Comparison of ENCODE assay signal across 24 cellular contexts in genomic region chr3:49498239-49498638, GRCh38. TPM values are rescaled to one million over a fixed set of nuclear protein-coding genes. Genes with fewer than 3 reads are reported as not detected.
DNase-seq lines count a peak whose midpoint lies in the region; ATAC-seq, FAIRE-seq and TF ChIP-seq lines count a peak whose summit lies in the region.
"Had no signal": no experiment of that assay in that cellular context is flagged by ENCODE, and none has a peak within 500 bp of the region (broad histone marks: within the 10 kb centered on the region; RNA-seq: fewer than 3 reads in every experiment).

No MANE protein-coding gene starts in this region.

- no peak for TF ChIP-seq CTCF in endodermal cell (conservative IDR thresholded peaks at IDR 0.05)
- no peak for TF ChIP-seq CTCF in mesothelial cell of epicardium (IDR thresholded peaks at IDR 0.05; ENCODE audit: unreplicated experiment)
- TF ChIP-seq CTCF in stomach (IDR thresholded peaks at IDR 0.05) = no peak

- in situ Hi-C loops in ACHN (cut with HindIII; ENCODE audit: low pct_ligation_motif_present, low pct_unique_long_range_greater_than_20kb, low sequenced_read_pairs) = no loop called here

- H3K36me3 ChIP-seq in endodermal cell (ENCODE audit: control insufficient read depth, insufficient read depth, low read length) (peaks cover 24% of the 10 kb centered on the region), stomach (peaks cover 0 to 9% (median 5%) of the 10 kb centered on the region in 4 donors)
- H3K36me3 ChIP-seq: neutrophil had no signal

- H3K4me1 ChIP-seq in endodermal cell (ENCODE audit: control insufficient read depth, insufficient read depth, low read length) (no peaks in the 10 kb centered on the region), stomach (peaks cover 39 to 67% (median 55%) of the 10 kb centered on the region in 4 donors)

- 93 to 100% methylated on average over 1 of the region's 1 CpG for WGBS in endodermal cell (ENCODE audit: insufficient coverage in 1 of 2, insufficient read length in 1 of 2), 2 experiments
- WGBS in stomach, 5 donors = 25 to 64% (median 48%) methylated on average over 1 of the region's 1 CpG

- no peak overlapping the region for H3K27ac ChIP-seq in endodermal cell (ENCODE audit: low read depth, low read length)
- peak overlapping the region in 4 of 5 donors; percentile 2 to 64 (median 26) for H3K27ac ChIP-seq in stomach
- H3K27ac ChIP-seq: lower lobe of right lung, neutrophil had no signal

- no peak overlapping the region for H3K4me3 Mint-ChIP-seq in endodermal cell
- H3K4me3 Mint-ChIP-seq in mesothelial cell of epicardium = no peak overlapping the region
- no peak overlapping the region for H3K4me3 Mint-ChIP-seq in activated CD4-positive, alpha-beta T cell treated with anti-CD3 and anti-CD28 coated beads, Interleukin-2, amount 10 ng/mL, durations not matched to agents 24 days and 14 days
- H3K4me3 Mint-ChIP-seq: stimulated activated effector memory CD8-positive, alpha-beta T cell treated with anti-CD3 and anti-CD28 coated beads, Interleukin-12 subunit alpha, Interleukin-12 subunit beta, amount 100 ng/mL, for 72 hours had no signal

- H3K27me3 ChIP-seq in endodermal cell (ENCODE audit: control insufficient read depth, insufficient read depth, low read length, poor library complexity, severe bottlenecking) (no peaks in the 10 kb centered on the region), stomach (no peaks in the 10 kb centered on the region)
- H3K27me3 ChIP-seq: neutrophil had no signal

- H3K4me1 Mint-ChIP-seq in endodermal cell (no peaks in the 10 kb centered on the region), mesothelial cell of epicardium (peaks cover 27% of the 10 kb centered on the region)
- peaks cover 16% of the 10 kb centered on the region for H3K4me1 Mint-ChIP-seq in activated CD4-positive, alpha-beta T cell treated with anti-CD3 and anti-CD28 coated beads, Interleukin-2, amount 10 ng/mL, durations not matched to agents 24 days and 14 days

- TF ChIP-seq POLR2A in stomach (IDR thresholded peaks at IDR 0.05) = no peak

- no peak for ATAC-seq in GM19035 (IDR thresholded peaks at IDR 0.05; ENCODE audit: unreplicated experiment)
- ATAC-seq: HCT116; lower lobe of right lung; stimulated activated effector memory CD8-positive, alpha-beta T cell treated with anti-CD3 and anti-CD28 coated beads, Interleukin-12 subunit alpha, Interleukin-12 subunit beta, amount 100 ng/mL, for 72 hours had no signal

- H3K4me3 ChIP-seq in endodermal cell (ENCODE audit: low read length) = no peak overlapping the region
- no peak overlapping the region for H3K4me3 ChIP-seq in stomach
- H3K4me3 ChIP-seq: lower lobe of right lung had no signal

- H3K9ac ChIP-seq in endodermal cell (ENCODE audit: extremely low read depth, low read length, poor library complexity, severe bottlenecking) = no peak overlapping the region
- H3K9ac ChIP-seq: SK-N-SH had no signal

- H3K36me3 Mint-ChIP-seq in endodermal cell (ENCODE audit: low read depth) (peaks cover 35% of the 10 kb centered on the region), mesothelial cell of epicardium (peaks cover 12% of the 10 kb centered on the region)
- H3K36me3 Mint-ChIP-seq in activated CD4-positive, alpha-beta T cell treated with anti-CD3 and anti-CD28 coated beads, Interleukin-2, amount 10 ng/mL, durations not matched to agents 24 days and 14 days (ENCODE audit: low read depth) = peaks cover 13% of the 10 kb centered on the region

- H3K27ac Mint-ChIP-seq in endodermal cell (peak overlapping the region; percentile 48), mesothelial cell of epicardium (peak overlapping the region; percentile 91)
- H3K27ac Mint-ChIP-seq in activated CD4-positive, alpha-beta T cell treated with anti-CD3 and anti-CD28 coated beads, Interleukin-2, amount 10 ng/mL, durations not matched to agents 24 days and 14 days = no peak overlapping the region
- H3K27ac Mint-ChIP-seq: stimulated activated effector memory CD8-positive, alpha-beta T cell treated with anti-CD3 and anti-CD28 coated beads, Interleukin-12 subunit alpha, Interleukin-12 subunit beta, amount 100 ng/mL, for 72 hours had no signal

- H3K27me3 Mint-ChIP-seq in endodermal cell (ENCODE audit: insufficient read depth) (no peaks in the 10 kb centered on the region), mesothelial cell of epicardium (ENCODE audit: low read depth) (no peaks in the 10 kb centered on the region)
- H3K27me3 Mint-ChIP-seq in activated CD4-positive, alpha-beta T cell treated with anti-CD3 and anti-CD28 coated beads, Interleukin-2, amount 10 ng/mL, durations not matched to agents 24 days and 14 days = no peaks in the 10 kb centered on the region

- intact Hi-C loops in stomach (cut with DNase I; ENCODE audit: low total_unique reads) = no loop called here
- intact Hi-C loops in activated CD4-positive, alpha-beta T cell treated with anti-CD3 and anti-CD28 coated beads, Interleukin-2, amount 10 ng/mL, durations not matched to agents 24 days and 14 days (cut with micrococcal nuclease) = no loop called here

- peak; percentile 38 for FAIRE-seq in RCC 7860 (lab: Jason Lieb, UNC)

- H3K9me3 Mint-ChIP-seq in endodermal cell (no peaks in the 10 kb centered on the region), mesothelial cell of epicardium (no peaks in the 10 kb centered on the region)
- no peaks in the 10 kb centered on the region for H3K9me3 Mint-ChIP-seq in activated CD4-positive, alpha-beta T cell treated with anti-CD3 and anti-CD28 coated beads, Interleukin-2, amount 10 ng/mL, durations not matched to agents 24 days and 14 days
- H3K9me3 Mint-ChIP-seq: stimulated activated effector memory CD8-positive, alpha-beta T cell treated with anti-CD3 and anti-CD28 coated beads, Interleukin-12 subunit alpha, Interleukin-12 subunit beta, amount 100 ng/mL, for 72 hours had no signal

- DNase-seq in RCC 7860 (ENCODE audit: low spot score) (no peak), endodermal cell (no peak), mesothelial cell of epicardium (ENCODE audit: low spot score in 2 of 2, unreplicated experiment in 2 of 2) (no peak), stomach (no peak), HCEC 1CT (no peak), ACHN (no peak)
- DNase-seq in activated CD4-positive, alpha-beta T cell treated with anti-CD3 and anti-CD28 coated beads, Interleukin-2, amount 10 ng/mL, durations not matched to agents 24 days and 14 days = no peak
- DNase-seq: activated CD8-positive, alpha-beta memory T cell treated with anti-CD3 and anti-CD28 coated beads, Interleukin-2, amount 50 U/mL, for 4 hours; activated naive CD4-positive, alpha-beta T cell treated with anti-CD3 and anti-CD28 coated beads, Interleukin-2, amount 50 U/mL, for 16 hours; effector CD4-positive, alpha-beta T cell; EL; foreskin melanocyte; hypothalamus; lower lobe of right lung; NCI-H1092 treated with DMSO at 0.1 percent for 48 hours; NCI-H1930; NCI-H226; NCI-H748 treated with DMSO at 0.1 percent for 48 hours; SK-N-SH; stimulated activated CD4-positive, alpha-beta T cell treated with anti-CD3 and anti-CD28 coated beads, Interleukin-2, amount 100 ng/mL, for 48 hours had no signal

- no peak for TF ChIP-seq EP300 in stomach (IDR thresholded peaks at IDR 0.05)

- H3K9me3 ChIP-seq in endodermal cell (ENCODE audit: control insufficient read depth, low read length) (no peaks in the 10 kb centered on the region), stomach (no peaks in the 10 kb centered on the region)
- H3K9me3 ChIP-seq: lower lobe of right lung, neutrophil, SK-N-SH had no signal

RNA-seq across cellular contexts. Expression of gene DAG1, which starts 28.2 kb away (rescaled TPM):
- total RNA-seq in endodermal cell (100 to 1,000 TPM; 145 to 176 TPM), mesothelial cell of epicardium (118 to 128 TPM (median 120 TPM) in 3 replicates), stomach (100 to 1,000 TPM in 1 of 5 donors, 10 to 100 TPM in 4; 29.8 to 144 (median 67.5) TPM)
- polyA plus RNA-seq in endodermal cell (2013, experiment 1 of 2) = 65.6 TPM
- 69.3 TPM for polyA plus RNA-seq in endodermal cell (2013, experiment 2 of 2)
- 10 to 100 TPM in 2 of 3 donors, 1 to 10 TPM in 1; 4.1 to 21.9 (median 13.1) TPM for polyA plus RNA-seq in stomach
- total RNA-seq in activated CD4-positive, alpha-beta T cell treated with anti-CD3 and anti-CD28 coated beads, Interleukin-2, amount 10 ng/mL, durations not matched to agents 24 days and 14 days = 21.3 and 21.9 TPM in 2 replicates

RNA-seq across cellular contexts. Expression of gene BSN, which starts 56.0 kb away (rescaled TPM):
- total RNA-seq in endodermal cell = 1 to 10 TPM; 2.4 to 2.5 TPM
- 3.3 TPM for polyA plus RNA-seq in endodermal cell (2013, experiment 1 of 2)
- 3.9 TPM for polyA plus RNA-seq in endodermal cell (2013, experiment 2 of 2)
- 0.67 to 0.75 TPM (median 0.69 TPM) in 3 replicates for total RNA-seq in mesothelial cell of epicardium
- total RNA-seq in stomach = 1 to 10 TPM in 3 of 5 donors, under 1 TPM in 1, not detected in 1; 0.37 to 4.5 (median 1.5) TPM
- polyA plus RNA-seq in stomach = under 1 TPM in 2 of 3 donors, not detected in 1; 0.03 to 0.06 TPM
- total RNA-seq in activated CD4-positive, alpha-beta T cell treated with anti-CD3 and anti-CD28 coated beads, Interleukin-2, amount 10 ng/mL, durations not matched to agents 24 days and 14 days = 0.09 TPM in 2 replicates
